10 cellular contexts compared by ENCODE assay signal in the genomic region with DNA sequence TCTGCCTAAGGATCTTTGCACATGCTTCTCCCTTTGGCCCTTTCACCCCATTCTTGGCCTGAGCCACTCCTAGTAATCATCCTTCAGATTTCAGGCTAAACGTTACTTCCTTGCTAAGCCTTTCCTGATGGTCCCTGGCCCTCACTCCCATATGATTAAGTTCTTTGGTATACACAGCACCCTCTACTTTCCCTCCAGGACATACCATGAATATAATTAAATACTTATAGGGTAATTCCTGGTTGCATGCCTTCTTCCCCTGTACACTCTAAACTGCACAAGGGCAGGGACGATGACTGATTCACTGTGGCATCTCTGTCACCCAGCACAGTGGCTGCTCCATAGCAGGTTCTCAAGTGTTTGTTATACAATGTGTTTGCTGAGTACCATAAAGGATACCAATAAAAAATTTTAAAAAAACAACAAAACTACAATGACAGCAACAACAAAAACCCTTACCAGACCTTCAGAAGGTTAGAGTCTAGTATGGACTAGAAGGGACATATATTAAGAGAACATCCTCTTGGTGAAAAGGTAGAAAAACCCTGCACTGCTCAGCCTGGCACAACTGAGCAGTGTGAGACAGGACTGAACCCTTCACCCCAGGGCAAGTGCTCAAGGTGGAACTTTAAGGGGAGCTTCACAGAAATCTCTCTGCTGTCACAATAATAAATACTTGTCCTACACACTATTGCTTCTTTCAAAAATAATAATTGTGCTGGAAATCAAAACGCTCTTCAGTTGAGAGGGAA.
A peak's percentile ranks its signal among the peaks of the same experiment; 100 is the strongest.
DNase-seq lines count a peak whose midpoint lies in the region; ATAC-seq lines count a peak whose summit lies in the region.
"Had no signal": no experiment of that assay in that cellular context is flagged by ENCODE, and none has a peak within 500 bp of the region (broad histone marks: within the 10 kb centered on the region; RNA-seq: fewer than 3 reads in every experiment).

No MANE protein-coding gene starts in this region.

- peak overlapping the region in 1 of 2 donors; percentile 1 for H3K4me3 Mint-ChIP-seq in effector memory CD8-positive, alpha-beta T cell

- ATAC-seq in effector memory CD8-positive, alpha-beta T cell (replicated peaks) = no peak
- ATAC-seq in GM21423 (IDR thresholded peaks at IDR 0.05; ENCODE audit: unreplicated experiment) (no peak), HG02973 (IDR thresholded peaks at IDR 0.05; ENCODE audit: unreplicated experiment) (no peak)

- no peaks in the 10 kb centered on the region for H3K27me3 Mint-ChIP-seq in effector memory CD8-positive, alpha-beta T cell

- peaks cover 4% of the 10 kb centered on the region for H3K36me3 Mint-ChIP-seq in effector memory CD8-positive, alpha-beta T cell (ENCODE audit: insufficient read depth)

- peak overlapping the region; percentile 74 to 87 for H3K27ac Mint-ChIP-seq in effector memory CD8-positive, alpha-beta T cell

- DNase-seq in EH (ENCODE audit: low read depth) (peak; percentile 96), NCI-H226 (peak; percentile 15), non-pigmented ciliary epithelial cell (ENCODE audit: low read depth) (peak; percentile 40), GM19240 (ENCODE audit: insufficient read length, low spot score) (no peak)
- DNase-seq in effector memory CD8-positive, alpha-beta T cell = no peak
- DNase-seq: activated CD4-positive, alpha-beta T cell treated with anti-CD3 and anti-CD28 coated beads for 4 hours; GDM1; OCI-M1 had no signal

- H3K9me3 Mint-ChIP-seq in effector memory CD8-positive, alpha-beta T cell = no peaks in the 10 kb centered on the region

- peaks cover 75 to 79% of the 10 kb centered on the region in 2 donors for H3K4me1 Mint-ChIP-seq in effector memory CD8-positive, alpha-beta T cell (ENCODE audit: low read depth in 2 of 2)

Comparison
In these comparisons a context has a peak if more than half of its experiments do, and no peak if none do; other contexts are left out.
1. DNase-seq: peak in EH (single experiment), NCI-H226 (single experiment) and non-pigmented ciliary epithelial cell (single experiment); none in effector memory CD8-positive, alpha-beta T cell (0 of 3) and GM19240 (single experiment).